Comparison of ENCODE assay signal across 15 cellular contexts in the genomic region with DNA sequence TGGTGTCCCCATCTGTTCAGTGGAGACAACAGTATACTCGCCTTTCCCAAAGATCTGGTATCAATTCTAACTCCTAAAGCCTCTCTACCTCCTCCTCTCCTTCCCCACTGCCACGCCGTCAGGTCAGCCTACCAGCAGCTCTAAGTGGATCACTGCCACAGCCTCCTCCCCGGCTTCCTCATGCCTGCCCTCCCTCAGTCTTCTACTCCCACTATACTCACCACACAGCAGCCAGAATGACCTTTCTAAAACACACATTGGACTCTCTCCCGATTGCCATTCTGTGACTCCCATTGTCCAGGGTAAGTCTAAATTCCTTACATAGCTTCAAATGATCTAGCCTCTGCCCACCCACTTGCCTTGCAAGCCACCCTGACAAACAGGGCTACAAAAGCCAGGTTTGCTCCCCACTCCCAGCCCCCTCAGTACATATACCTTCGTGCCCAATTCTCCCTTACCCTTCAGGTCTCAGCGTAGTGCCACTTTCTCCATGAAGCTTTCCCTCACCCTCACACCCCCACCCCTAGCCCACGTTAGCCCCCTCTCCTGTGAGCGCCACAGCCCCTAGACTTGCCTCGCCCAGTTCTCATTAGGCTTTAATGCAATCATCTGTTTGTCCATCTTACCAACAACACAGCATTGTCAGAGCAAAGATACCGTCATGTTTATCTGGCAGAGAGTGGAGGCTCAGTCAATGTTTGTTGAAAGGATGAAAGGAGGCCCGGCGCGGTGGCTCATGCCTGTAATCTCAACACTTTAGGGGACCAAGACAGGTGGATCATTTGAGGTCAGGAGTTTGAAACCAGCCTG. TPM values are rescaled to one million over a fixed set of nuclear protein-coding genes. Genes with fewer than 3 reads are reported as not detected.
A peak's percentile ranks its signal among the peaks of the same experiment; 100 is the strongest.
DNase-seq lines count a peak whose midpoint lies in the region; ATAC-seq and TF ChIP-seq lines count a peak whose summit lies in the region.
"Had no signal": no experiment of that assay in that cellular context is flagged by ENCODE, and none has a peak within 500 bp of the region (broad histone marks: within the 10 kb centered on the region; RNA-seq: fewer than 3 reads in every experiment).

No MANE protein-coding gene starts in this region.

- no peak for TF ChIP-seq POLR2A in right lobe of liver (IDR thresholded peaks at IDR 0.05)

- H3K9me3 Mint-ChIP-seq in activated CD8-positive, alpha-beta T cell treated with anti-CD3 and anti-CD28 coated beads, Interleukin-2, amount 10 ng/mL, durations not matched to agents 7 days and 5 days (ENCODE audit: insufficient read depth) = no peaks in the 10 kb centered on the region
- no peaks in the 10 kb centered on the region for H3K9me3 Mint-ChIP-seq in activated CD8-positive, alpha-beta T cell treated with anti-CD3 and anti-CD28 coated beads for 36 hours
- H3K9me3 Mint-ChIP-seq in stimulated activated memory B cell treated with anti-CD40 and anti-IgM and Interleukin-4, amounts not matched to agents 10 μg/mL and 1 μg/mL and 100 μg/mL, for 72 hours = no peaks in the 10 kb centered on the region
- H3K9me3 Mint-ChIP-seq: activated CD4-positive, alpha-beta T cell treated with anti-CD3 and anti-CD28 coated beads, Interleukin-2, amount 10 ng/mL, durations not matched to agents 24 days and 14 days; stimulated activated naive CD8-positive, alpha-beta T cell treated with anti-CD3 and anti-CD28 coated beads, Interleukin-15, amount 100 ng/mL, for 72 hours had no signal

- ATAC-seq in activated CD8-positive, alpha-beta T cell treated with anti-CD3 and anti-CD28 coated beads, Interleukin-2, amount 10 ng/mL, durations not matched to agents 7 days and 5 days = no peak
- ATAC-seq in activated CD8-positive, alpha-beta T cell treated with anti-CD3 and anti-CD28 coated beads for 36 hours = no peak
- peak; percentile 4 to 68 (median 62) for ATAC-seq in right lobe of liver
- ATAC-seq in stimulated activated memory B cell treated with anti-CD40 and anti-IgM and Interleukin-4, amounts not matched to agents 10 μg/mL and 1 μg/mL and 100 μg/mL, for 72 hours = no peak
- ATAC-seq: A549; body of pancreas; stimulated activated naive CD8-positive, alpha-beta T cell treated with anti-CD3 and anti-CD28 coated beads, Interleukin-15, amount 100 ng/mL, for 72 hours had no signal

- TF ChIP-seq CTCF in activated CD8-positive, alpha-beta T cell treated with anti-CD3 and anti-CD28 coated beads for 36 hours (IDR thresholded peaks at IDR 0.05) = no peak
- TF ChIP-seq CTCF in cardiac fibroblast (IDR thresholded peaks at IDR 0.05; ENCODE audit: low read depth, low read length) (no peak), right lobe of liver (IDR thresholded peaks at IDR 0.05) (no peak)

- CTCF ChIA-PET in activated CD8-positive, alpha-beta T cell treated with anti-CD3 and anti-CD28 coated beads, Interleukin-2, amount 10 ng/mL, durations not matched to agents 7 days and 5 days (lab: Charles Lee) = interaction anchor here (27.0 kb wide), 1 partner anchor 64 kb away, joined by 677 read pairs; no protein-coding TSS in a partner anchor
- CTCF ChIA-PET in activated CD8-positive, alpha-beta T cell treated with anti-CD3 and anti-CD28 coated beads for 36 hours (lab: Charles Lee) = interaction anchor here (0.8 to 38.4 kb wide), 3 partner anchors 11 to 64 kb away, joined by 3 to 840 read pairs (median 6); no protein-coding TSS in a partner anchor

- H3K36me3 ChIP-seq in right lobe of liver = peaks cover 0 to 8% (median 3%) of the 10 kb centered on the region in 4 donors

- no peaks in the 10 kb centered on the region for H3K27me3 Mint-ChIP-seq in activated CD8-positive, alpha-beta T cell treated with anti-CD3 and anti-CD28 coated beads, Interleukin-2, amount 10 ng/mL, durations not matched to agents 7 days and 5 days (ENCODE audit: low read depth)
- no peaks in the 10 kb centered on the region for H3K27me3 Mint-ChIP-seq in activated CD8-positive, alpha-beta T cell treated with anti-CD3 and anti-CD28 coated beads for 36 hours
- no peaks in the 10 kb centered on the region for H3K27me3 Mint-ChIP-seq in stimulated activated memory B cell treated with anti-CD40 and anti-IgM and Interleukin-4, amounts not matched to agents 10 μg/mL and 1 μg/mL and 100 μg/mL, for 72 hours
- H3K27me3 Mint-ChIP-seq: activated CD4-positive, alpha-beta T cell treated with anti-CD3 and anti-CD28 coated beads, Interleukin-2, amount 10 ng/mL, durations not matched to agents 24 days and 14 days; stimulated activated naive CD8-positive, alpha-beta T cell treated with anti-CD3 and anti-CD28 coated beads, Interleukin-15, amount 100 ng/mL, for 72 hours had no signal

- H3K27me3 ChIP-seq in right lobe of liver = no peaks in the 10 kb centered on the region
- H3K27me3 ChIP-seq: body of pancreas had no signal

- H3K27ac ChIP-seq in right lobe of liver (peak overlapping the region; percentile 69 to 88 (median 74)), temporal lobe (ENCODE audit: low read depth, low read length) (peak overlapping the region; percentile 56)
- H3K27ac ChIP-seq: A549, body of pancreas, skin epidermis had no signal

- no peak overlapping the region for H3K4me3 ChIP-seq in cardiac fibroblast (replicated peaks in 1 of 2; ENCODE audit: low read depth in 2 of 2, low read length in 2 of 2)
- H3K4me3 ChIP-seq in right lobe of liver = no peak overlapping the region
- H3K4me3 ChIP-seq: A549, body of pancreas, skin epidermis had no signal

- peak overlapping the region; percentile 68 for H3K27ac Mint-ChIP-seq in activated CD8-positive, alpha-beta T cell treated with anti-CD3 and anti-CD28 coated beads, Interleukin-2, amount 10 ng/mL, durations not matched to agents 7 days and 5 days
- no peak overlapping the region for H3K27ac Mint-ChIP-seq in activated CD8-positive, alpha-beta T cell treated with anti-CD3 and anti-CD28 coated beads for 36 hours
- H3K27ac Mint-ChIP-seq in stimulated activated memory B cell treated with anti-CD40 and anti-IgM and Interleukin-4, amounts not matched to agents 10 μg/mL and 1 μg/mL and 100 μg/mL, for 72 hours = no peak overlapping the region
- H3K27ac Mint-ChIP-seq: activated CD4-positive, alpha-beta T cell treated with anti-CD3 and anti-CD28 coated beads, Interleukin-2, amount 10 ng/mL, durations not matched to agents 24 days and 14 days had no signal

- H3K4me1 Mint-ChIP-seq in activated CD8-positive, alpha-beta T cell treated with anti-CD3 and anti-CD28 coated beads, Interleukin-2, amount 10 ng/mL, durations not matched to agents 7 days and 5 days (ENCODE audit: low read depth) = peaks cover 28% of the 10 kb centered on the region
- H3K4me1 Mint-ChIP-seq in activated CD8-positive, alpha-beta T cell treated with anti-CD3 and anti-CD28 coated beads for 36 hours (ENCODE audit: low read depth) = peaks cover 6% of the 10 kb centered on the region
- peaks cover 8% of the 10 kb centered on the region for H3K4me1 Mint-ChIP-seq in stimulated activated memory B cell treated with anti-CD40 and anti-IgM and Interleukin-4, amounts not matched to agents 10 μg/mL and 1 μg/mL and 100 μg/mL, for 72 hours

- DNase-seq in activated CD8-positive, alpha-beta T cell treated with anti-CD3 and anti-CD28 coated beads, Interleukin-2, amount 10 ng/mL, durations not matched to agents 7 days and 5 days = no peak
- DNase-seq in activated CD8-positive, alpha-beta T cell treated with anti-CD3 and anti-CD28 coated beads for 36 hours = no peak
- peak; percentile 38 to 60 for DNase-seq in cardiac fibroblast (ENCODE audit: low read depth in 2 of 2)
- peak in 1 of 3 donors; percentile 51 for DNase-seq in right lobe of liver
- DNase-seq in COLO829 (ENCODE audit: low spot score) = no peak
- no peak for DNase-seq in epidermal melanocyte (ENCODE audit: insufficient read length, low spot score)
- DNase-seq: activated CD4-positive, alpha-beta T cell treated with anti-CD3 and anti-CD28 coated beads, Interleukin-2, amount 10 ng/mL, durations not matched to agents 24 days and 14 days; body of pancreas; left cardiac atrium; NCI-H146; stimulated activated naive CD8-positive, alpha-beta T cell treated with anti-CD3 and anti-CD28 coated beads, Interleukin-15, amount 100 ng/mL, for 72 hours had no signal

- peaks cover 0 to 57% (median 26%) of the 10 kb centered on the region in 4 donors for H3K4me1 ChIP-seq in right lobe of liver
- H3K4me1 ChIP-seq: A549 had no signal

- 47% methylated on average over 12 of the region's 14 CpGs for WGBS in right lobe of liver (ENCODE audit: insufficient coverage, low coverage, low lambda C conversion rate, missing lambda C conversion rate)

- POLR2A ChIA-PET in activated CD8-positive, alpha-beta T cell treated with anti-CD3 and anti-CD28 coated beads, Interleukin-2, amount 10 ng/mL, durations not matched to agents 7 days and 5 days (lab: Charles Lee) = interaction anchor here (0.7 to 2.0 kb wide), 5 partner anchors 18 to 97 kb away, joined by 3 to 11 read pairs (median 4); a partner anchor contains a TSS
- POLR2A ChIA-PET in activated CD8-positive, alpha-beta T cell treated with anti-CD3 and anti-CD28 coated beads for 36 hours (lab: Charles Lee) = interaction anchor here (1.0 to 2.9 kb wide), 5 partner anchors 18 to 97 kb away, joined by 3 to 11 read pairs (median 9); a partner anchor contains a TSS

- intact Hi-C loops in activated CD8-positive, alpha-beta T cell treated with anti-CD3 and anti-CD28 coated beads for 36 hours (cut with micrococcal nuclease) = no loop called here
- intact Hi-C loops in right lobe of liver (cut with DNase I) = no loop called here

- H3K9me3 ChIP-seq in right lobe of liver = no peaks in the 10 kb centered on the region
- H3K9me3 ChIP-seq: A549, body of pancreas had no signal

- H3K4me3 Mint-ChIP-seq in activated CD8-positive, alpha-beta T cell treated with anti-CD3 and anti-CD28 coated beads, Interleukin-2, amount 10 ng/mL, durations not matched to agents 7 days and 5 days = no peak overlapping the region
- no peak overlapping the region for H3K4me3 Mint-ChIP-seq in activated CD8-positive, alpha-beta T cell treated with anti-CD3 and anti-CD28 coated beads for 36 hours
- no peak overlapping the region for H3K4me3 Mint-ChIP-seq in stimulated activated memory B cell treated with anti-CD40 and anti-IgM and Interleukin-4, amounts not matched to agents 10 μg/mL and 1 μg/mL and 100 μg/mL, for 72 hours
- H3K4me3 Mint-ChIP-seq: activated CD4-positive, alpha-beta T cell treated with anti-CD3 and anti-CD28 coated beads, Interleukin-2, amount 10 ng/mL, durations not matched to agents 24 days and 14 days; stimulated activated naive CD8-positive, alpha-beta T cell treated with anti-CD3 and anti-CD28 coated beads, Interleukin-15, amount 100 ng/mL, for 72 hours had no signal

- peaks cover 16% of the 10 kb centered on the region for H3K36me3 Mint-ChIP-seq in activated CD8-positive, alpha-beta T cell treated with anti-CD3 and anti-CD28 coated beads, Interleukin-2, amount 10 ng/mL, durations not matched to agents 7 days and 5 days (ENCODE audit: low read depth)
- H3K36me3 Mint-ChIP-seq in activated CD8-positive, alpha-beta T cell treated with anti-CD3 and anti-CD28 coated beads for 36 hours (ENCODE audit: low read depth) = peaks cover 8% of the 10 kb centered on the region
- peaks cover 41% of the 10 kb centered on the region for H3K36me3 Mint-ChIP-seq in stimulated activated memory B cell treated with anti-CD40 and anti-IgM and Interleukin-4, amounts not matched to agents 10 μg/mL and 1 μg/mL and 100 μg/mL, for 72 hours

RNA-seq across cellular contexts. Expression of a gene that starts 9.5 kb away (rescaled TPM):
- 10 to 100 TPM; 16.1 to 16.9 TPM for total RNA-seq in activated CD8-positive, alpha-beta T cell treated with anti-CD3 and anti-CD28 coated beads, Interleukin-2, amount 10 ng/mL, durations not matched to agents 7 days and 5 days
- total RNA-seq in activated CD8-positive, alpha-beta T cell treated with anti-CD3 and anti-CD28 coated beads for 36 hours = 10 to 100 TPM; 62.4 TPM
- total RNA-seq in right lobe of liver = 1 to 10 TPM in 3 of 6 experiments, under 1 TPM in 3; 0.42 to 2.4 (median 1.1) TPM
- 25.8 TPM for total RNA-seq in temporal lobe

RNA-seq across cellular contexts. Expression of a gene that starts 17.7 kb away (rescaled TPM):
- 10 to 100 TPM; 60.8 to 71.4 TPM for total RNA-seq in activated CD8-positive, alpha-beta T cell treated with anti-CD3 and anti-CD28 coated beads, Interleukin-2, amount 10 ng/mL, durations not matched to agents 7 days and 5 days
- 10 to 100 TPM; 48.8 to 53.3 TPM for total RNA-seq in activated CD8-positive, alpha-beta T cell treated with anti-CD3 and anti-CD28 coated beads for 36 hours
- total RNA-seq in right lobe of liver = 10 to 100 TPM; 14.8 to 38.0 (median 17.3) TPM
- total RNA-seq in temporal lobe = 16.5 TPM

Comparison
In these comparisons a context has a peak if more than half of its experiments do, and no peak if none do; other contexts are left out.
1. ATAC-seq: peak in right lobe of liver (4 of 4); none in activated CD8-positive, alpha-beta T cell treated with anti-CD3 and anti-CD28 coated beads, Interleukin-2, amount 10 ng/mL, durations not matched to agents 7 days and 5 days (single experiment), activated CD8-positive, alpha-beta T cell treated with anti-CD3 and anti-CD28 coated beads for 36 hours (single experiment) and stimulated activated memory B cell treated with anti-CD40 and anti-IgM and Interleukin-4, amounts not matched to agents 10 μg/mL and 1 μg/mL and 100 μg/mL, for 72 hours (single experiment).
2. DNase-seq: peak in cardiac fibroblast (2 of 2); none in activated CD8-positive, alpha-beta T cell treated with anti-CD3 and anti-CD28 coated beads, Interleukin-2, amount 10 ng/mL, durations not matched to agents 7 days and 5 days (single experiment), activated CD8-positive, alpha-beta T cell treated with anti-CD3 and anti-CD28 coated beads for 36 hours (single experiment), COLO829 (single experiment) and epidermal melanocyte (single experiment).